In the genomic region with DNA sequence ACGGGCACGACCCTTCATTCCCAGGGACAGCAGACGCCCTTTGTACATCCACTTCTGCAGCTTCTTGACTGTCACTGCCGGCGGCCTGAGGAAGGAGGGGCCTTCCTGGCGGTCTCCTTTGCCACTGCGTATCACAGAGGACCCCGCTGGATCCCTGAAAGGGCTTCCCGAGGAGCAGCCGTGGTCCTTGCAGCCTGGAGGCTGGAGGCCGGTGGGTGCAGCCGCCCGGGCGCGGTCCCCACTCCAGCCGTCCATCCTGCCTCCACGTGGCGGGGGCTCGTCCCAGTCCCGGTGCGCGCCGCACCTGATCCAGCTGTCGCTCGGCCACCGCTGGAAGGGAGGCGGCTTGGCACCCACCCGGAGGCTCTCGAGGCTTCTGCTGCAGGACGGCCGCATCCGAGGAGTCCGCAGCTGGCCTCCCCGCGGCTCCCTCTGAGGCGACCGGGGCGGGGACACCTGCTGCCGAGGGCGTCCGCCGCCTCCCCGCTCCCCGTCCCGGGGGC, we compare ENCODE assay signal across 8 cellular contexts. TPM values are rescaled to one million over a fixed set of nuclear protein-coding genes. Genes with fewer than 3 reads are reported as not detected.
DNase-seq lines count a peak whose midpoint lies in the region; ATAC-seq and TF ChIP-seq lines count a peak whose summit lies in the region.

No MANE protein-coding gene starts in this region.

- H3K4me3 Mint-ChIP-seq in activated naive CD8-positive, alpha-beta T cell treated with anti-CD3 and anti-CD28 coated beads, Interleukin-2, amount 50 U/mL, for 24 hours, result peak overlapping the region; percentile 86

- no peaks in the 10 kb centered on the region for H3K9me3 Mint-ChIP-seq in activated naive CD8-positive, alpha-beta T cell treated with anti-CD3 and anti-CD28 coated beads, Interleukin-2, amount 50 U/mL, for 24 hours

- no TSS peak for BruUV-seq in Panc1 (replicated peaks; lab: Mats Ljungman, UMichigan)

- intact Hi-C loops in Panc1 (cut with micrococcal nuclease; ENCODE audit: unreplicated experiment), result loop anchor here (2.0 kb wide), 2 partner anchors 14 to 56 kb away; no protein-coding TSS in a partner anchor
- intact Hi-C loops in spleen (cut with DNase I; ENCODE audit: low total_unique reads), result no loop called here

- H3K27me3 Mint-ChIP-seq in activated naive CD8-positive, alpha-beta T cell treated with anti-CD3 and anti-CD28 coated beads, Interleukin-2, amount 50 U/mL, for 24 hours, result peaks cover 5% of the 10 kb centered on the region

- peak overlapping the region; percentile 39 for H3K27ac Mint-ChIP-seq in activated naive CD8-positive, alpha-beta T cell treated with anti-CD3 and anti-CD28 coated beads, Interleukin-2, amount 50 U/mL, for 24 hours

- DNase-seq in Panc1 (ENCODE audit: low read depth, low spot score) (no peak), spleen (no peak), NCI-H2081 (lab: John Stamatoyannopoulos, UW) (no peak)
- DNase-seq in activated naive CD8-positive, alpha-beta T cell treated with anti-CD3 and anti-CD28 coated beads, Interleukin-2, amount 50 U/mL, for 24 hours, result peak; percentile 36

- ATAC-seq in GM18858 (IDR thresholded peaks at IDR 0.05; ENCODE audit: unreplicated experiment) (peak; percentile 11), HG03045 (IDR thresholded peaks at IDR 0.05; ENCODE audit: unreplicated experiment) (peak; percentile 46), Panc1 (peak; percentile 65)
- ATAC-seq in activated naive CD8-positive, alpha-beta T cell treated with anti-CD3 and anti-CD28 coated beads, Interleukin-2, amount 50 U/mL, for 24 hours, result peak; percentile 38

- WGBS in spleen, 5 donors, result 0 to 1% (median 1%) methylated on average over 30 to 45 of the region's 45 CpGs

- peaks cover 23% of the 10 kb centered on the region for H3K4me1 Mint-ChIP-seq in activated naive CD8-positive, alpha-beta T cell treated with anti-CD3 and anti-CD28 coated beads, Interleukin-2, amount 50 U/mL, for 24 hours

- H3K27me3 ChIP-seq in Panc1 (ENCODE audit: control insufficient read depth, insufficient read depth, low read length) (no peaks in the 10 kb centered on the region), spleen (replicated peaks in 1 of 7) (peaks cover 0 to 64% (median 42%) of the 10 kb centered on the region in 7 donors)

- no peak for TF ChIP-seq POLR2A in spleen (IDR thresholded peaks at IDR 0.05)

- H3K9me3 ChIP-seq in Panc1 (ENCODE audit: control insufficient read depth, insufficient read depth, low read depth, low read length) (no peaks in the 10 kb centered on the region), spleen (no peaks in the 10 kb centered on the region)

- H3K36me3 ChIP-seq in Panc1 (ENCODE audit: control insufficient read depth, insufficient read depth, low read length), result peaks cover 2% of the 10 kb centered on the region; the same call in 1 of the 2 replicates
- no peaks in the 10 kb centered on the region for H3K36me3 ChIP-seq in spleen

- peak overlapping the region; percentile 82 for H3K27ac ChIP-seq in 22Rv1
- peak overlapping the region; percentile 82 for H3K27ac ChIP-seq in Panc1 (ENCODE audit: low read length)
- H3K27ac ChIP-seq in spleen, result peak overlapping the region; percentile 77 to 94 (median 90)

- peaks cover 4% of the 10 kb centered on the region for H3K36me3 Mint-ChIP-seq in activated naive CD8-positive, alpha-beta T cell treated with anti-CD3 and anti-CD28 coated beads, Interleukin-2, amount 50 U/mL, for 24 hours (ENCODE audit: low read depth)

- peak overlapping the region; percentile 78 to 81 for H3K4me3 ChIP-seq in Panc1 (ENCODE audit: low read depth in 2 of 2, low read length in 2 of 2)
- H3K4me3 ChIP-seq in iPS-11a (ENCODE audit: low read depth, low read length), result peak overlapping the region; percentile 82
- peak overlapping the region; percentile 50 to 91 (median 75) for H3K4me3 ChIP-seq in spleen

- H3K4me1 ChIP-seq in Panc1 (ENCODE audit: control insufficient read depth, insufficient read depth, low read length) (peaks cover 64% of the 10 kb centered on the region), spleen (peaks cover 3 to 46% (median 25%) of the 10 kb centered on the region in 6 donors)

- in situ Hi-C loops in Panc1 (cut with HindIII; ENCODE audit: low pct_unique_long_range_greater_than_20kb, low sequenced_read_pairs), result no loop called here

- no peak for TF ChIP-seq CTCF in 22Rv1 (IDR thresholded peaks at IDR 0.05)
- TF ChIP-seq CTCF in Panc1 (IDR thresholded peaks at IDR 0.05), result no peak
- no peak for TF ChIP-seq CTCF in spleen (IDR thresholded peaks at IDR 0.05 in 8 of 11, conservative IDR thresholded peaks at IDR 0.05 in 3 of 11)

- POLR2A ChIA-PET in Panc1 (lab: Charles Lee), result interaction anchor here (0.7 kb wide), 1 partner anchor 70 kb away, joined by 3 read pairs; no protein-coding TSS in a partner anchor

- CTCF ChIA-PET in Panc1 (lab: Charles Lee), result interaction anchor here (0.7 to 1.7 kb wide), 2 partner anchors 54 to 580 kb away, joined by 5 to 7 read pairs; no protein-coding TSS in a partner anchor

RNA-seq across cellular contexts. Expression of a gene that starts 0.4 kb away (rescaled TPM):
- 18.2 TPM for total RNA-seq in Panc1 (2021; ENCODE audit: unreplicated experiment)
- 2.9 TPM for polyA plus RNA-seq in Panc1 (2012; ENCODE audit: insufficient read length)
- total RNA-seq in spleen, result 1 to 10 TPM; 1.7 to 3.6 (median 3.1) TPM
- under 1 TPM; 0.09 to 0.35 (median 0.22) TPM for polyA plus RNA-seq in spleen

RNA-seq across cellular contexts. Expression of a gene that starts 59.0 kb away (rescaled TPM):
- total RNA-seq in Panc1 (2021; ENCODE audit: unreplicated experiment) (51.6 TPM), spleen (10 to 100 TPM; 16.2 to 28.4 (median 21.1) TPM)
- 44.0 TPM for polyA plus RNA-seq in Panc1 (2012; ENCODE audit: insufficient read length)
- 10 to 100 TPM; 19.6 to 29.7 (median 24.8) TPM for polyA plus RNA-seq in spleen

Comparison
In these comparisons a context has a peak if more than half of its experiments do, and no peak if none do; other contexts are left out.
1. ATAC-seq: peak in every context shown above with its lines; median percentile 65 in Panc1; 46 in HG03045; 38 in activated naive CD8-positive, alpha-beta T cell treated with anti-CD3 and anti-CD28 coated beads, Interleukin-2, amount 50 U/mL, for 24 hours; 11 in GM18858.